Comparison of ENCODE assay signal across 8 cellular contexts in genomic region chr10:16519908-16520861, GRCh38. TPM values are rescaled to one million over a fixed set of nuclear protein-coding genes. Genes with fewer than 3 reads are reported as not detected.
DNase-seq lines count a peak whose midpoint lies in the region; ATAC-seq and TF ChIP-seq lines count a peak whose summit lies in the region.

No MANE protein-coding gene starts in this region.

- peaks cover 9% of the 10 kb centered on the region for H3K4me1 ChIP-seq in ectodermal cell (ENCODE audit: control insufficient read depth, insufficient read depth, low read length)

- 3% methylated on average over 103 to 104 of the region's 104 CpGs for WGBS in ectodermal cell, 2 experiments

- peak overlapping the region; percentile 55 for H3K4me3 ChIP-seq in GM06990 (replicated peaks; ENCODE audit: low read depth, low read length)
- peak overlapping the region; percentile 43 for H3K4me3 ChIP-seq in ectodermal cell (ENCODE audit: insufficient read depth, low read depth, low read length)

- H3K36me3 ChIP-seq in GM06990 (ENCODE audit: control insufficient read depth, insufficient read depth, low read length) (no peaks in the 10 kb centered on the region), ectodermal cell (ENCODE audit: control insufficient read depth, insufficient read depth, low read length) (no peaks in the 10 kb centered on the region)

- H3K27ac ChIP-seq in ectodermal cell (ENCODE audit: insufficient read depth, low read depth, low read length, poor library complexity, severe bottlenecking) = no peak overlapping the region
- no peak overlapping the region for H3K27ac ChIP-seq in caudate nucleus (ENCODE audit: low read depth, low read length)

- ATAC-seq in HG03571 (IDR thresholded peaks at IDR 0.05; ENCODE audit: unreplicated experiment) = peak; percentile 40

- TF ChIP-seq CTCF in GM06990 (IDR thresholded peaks at IDR 0.05; ENCODE audit: insufficient read depth, low read length, poor library complexity, severe bottlenecking) (no peak), GM20000 (IDR thresholded peaks at IDR 0.05; ENCODE audit: extremely low read depth, missing control alignments) (no peak)

- DNase-seq in GM06990 (ENCODE audit: extremely low read depth, insufficient read length) (peak; percentile 34), GM20000 (ENCODE audit: low spot score) (peak; percentile 64), retina (peak; percentile 19), GOT3 (lab: John Stamatoyannopoulos, UW) (no peak), caudate nucleus (lab: John Stamatoyannopoulos, UW) (no peak)
- DNase-seq in effector CD8-positive, alpha-beta T cell (lab: John Stamatoyannopoulos, UW) = no peak

- H3K27me3 ChIP-seq in GM06990 (replicated peaks; ENCODE audit: control insufficient read depth, insufficient read depth, low read length) (no peaks in the 10 kb centered on the region; the same call in none of the 2 replicates), ectodermal cell (ENCODE audit: control insufficient read depth, insufficient read depth, low read length, poor library complexity, severe bottlenecking) (peaks cover 79% of the 10 kb centered on the region)

- H3K9me3 ChIP-seq in ectodermal cell (ENCODE audit: control insufficient read depth, low read length) = no peaks in the 10 kb centered on the region

RNA-seq across cellular contexts. Expression of gene C1QL3, which starts 1.5 kb away (rescaled TPM):
- not detected for polyA plus RNA-seq in ectodermal cell (2013, experiment 1 of 4)
- 0.16 TPM for polyA plus RNA-seq in ectodermal cell (2013, experiment 2 of 4)
- 0.21 TPM for polyA plus RNA-seq in ectodermal cell (2013, experiment 3 of 4)
- 0.41 TPM for polyA plus RNA-seq in ectodermal cell (2013, experiment 4 of 4)

Comparison
In these comparisons a context has a peak if more than half of its experiments do, and no peak if none do; other contexts are left out.
1. DNase-seq: peak in GM06990 (single experiment), GM20000 (single experiment) and retina (single experiment); none in effector CD8-positive, alpha-beta T cell (single experiment), GOT3 (single experiment) and caudate nucleus (0 of 61).